In the genomic region with DNA sequence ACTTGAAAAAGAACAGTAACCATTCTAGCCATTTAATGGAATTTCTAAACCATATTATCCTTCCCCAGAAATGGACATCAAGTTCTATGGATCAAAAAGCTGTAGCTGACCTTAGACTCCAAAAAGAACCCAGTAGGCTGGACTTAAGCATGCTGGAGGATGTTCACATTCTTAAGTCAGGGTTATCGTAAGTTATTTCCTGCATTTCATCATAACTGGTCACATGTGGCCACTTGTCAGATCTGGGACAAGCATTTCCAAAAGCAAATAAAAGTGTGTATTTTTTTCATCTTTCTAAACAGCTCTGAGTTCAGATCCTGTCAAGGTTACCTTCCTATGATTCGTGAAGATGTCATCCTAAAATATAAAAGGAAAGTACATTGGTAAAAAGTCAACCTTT, we compare ENCODE assay signal across 12 cellular contexts.
DNase-seq lines count a peak whose midpoint lies in the region; ATAC-seq and TF ChIP-seq lines count a peak whose summit lies in the region.
"Had no signal": no experiment of that assay in that cellular context is flagged by ENCODE, and none has a peak within 500 bp of the region (broad histone marks: within the 10 kb centered on the region; RNA-seq: fewer than 3 reads in every experiment).

No MANE protein-coding gene starts in this region.

- no peak for ATAC-seq in stimulated activated naive CD8-positive, alpha-beta T cell treated with anti-CD3 and anti-CD28 coated beads, Interleukin-15, Interleukin-2, amounts not matched to agents 100 U/mL and 50 U/mL, for 24 hours
- ATAC-seq in activated naive CD4-positive, alpha-beta T cell treated with anti-CD3 and anti-CD28 coated beads, Interleukin-2, amount 50 U/mL, for 72 hours = no peak
- no peak for ATAC-seq in GM19023 (IDR thresholded peaks at IDR 0.05; ENCODE audit: unreplicated experiment)
- no peak for ATAC-seq in GM21717 (IDR thresholded peaks at IDR 0.05; ENCODE audit: unreplicated experiment)

- WGBS in prostate gland = 66% methylated on average over 2 of the region's 2 CpGs

- H3K27ac Mint-ChIP-seq in stimulated activated naive CD8-positive, alpha-beta T cell treated with anti-CD3 and anti-CD28 coated beads, Interleukin-15, Interleukin-2, amounts not matched to agents 100 ng/mL and 50 ng/mL, for 24 hours = peak overlapping the region; percentile 97
- peak overlapping the region; percentile 99 for H3K27ac Mint-ChIP-seq in activated naive CD4-positive, alpha-beta T cell treated with anti-CD3 and anti-CD28 coated beads, Interleukin-2, amount 50 U/mL, for 72 hours

- peak overlapping the region; percentile 60 for H3K4me3 Mint-ChIP-seq in stimulated activated naive CD8-positive, alpha-beta T cell treated with anti-CD3 and anti-CD28 coated beads, Interleukin-15, Interleukin-2, amounts not matched to agents 100 ng/mL and 50 ng/mL, for 24 hours

- H3K27ac ChIP-seq in prostate gland = no peak overlapping the region

- no peaks in the 10 kb centered on the region for H3K9me3 Mint-ChIP-seq in stimulated activated naive CD8-positive, alpha-beta T cell treated with anti-CD3 and anti-CD28 coated beads, Interleukin-15, Interleukin-2, amounts not matched to agents 100 ng/mL and 50 ng/mL, for 24 hours
- peaks cover 0 to 16% of the 10 kb centered on the region in 2 donors for H3K9me3 Mint-ChIP-seq in activated naive CD4-positive, alpha-beta T cell treated with anti-CD3 and anti-CD28 coated beads, Interleukin-2, amount 50 U/mL, for 72 hours

- H3K27me3 ChIP-seq in prostate gland (replicated peaks; ENCODE audit: insufficient read depth) = no peaks in the 10 kb centered on the region

- no peak for TF ChIP-seq CTCF in prostate gland (IDR thresholded peaks at IDR 0.05)

- no peaks in the 10 kb centered on the region for H3K9me3 ChIP-seq in prostate gland

- no peaks in the 10 kb centered on the region for H3K4me1 ChIP-seq in prostate gland (replicated peaks)

- no peak for TF ChIP-seq POLR2A in prostate gland (IDR thresholded peaks at IDR 0.05)

- peaks cover 14% of the 10 kb centered on the region for H3K36me3 Mint-ChIP-seq in stimulated activated naive CD8-positive, alpha-beta T cell treated with anti-CD3 and anti-CD28 coated beads, Interleukin-15, Interleukin-2, amounts not matched to agents 100 ng/mL and 50 ng/mL, for 24 hours (ENCODE audit: low read depth)
- peaks cover 29 to 36% of the 10 kb centered on the region in 2 donors for H3K36me3 Mint-ChIP-seq in activated naive CD4-positive, alpha-beta T cell treated with anti-CD3 and anti-CD28 coated beads, Interleukin-2, amount 50 U/mL, for 72 hours

- intact Hi-C loops in prostate gland (cut with DNase I) = no loop called here

- peaks cover 93% of the 10 kb centered on the region for H3K4me1 Mint-ChIP-seq in stimulated activated naive CD8-positive, alpha-beta T cell treated with anti-CD3 and anti-CD28 coated beads, Interleukin-15, Interleukin-2, amounts not matched to agents 100 ng/mL and 50 ng/mL, for 24 hours (ENCODE audit: low read depth)

- no peaks in the 10 kb centered on the region for H3K27me3 Mint-ChIP-seq in stimulated activated naive CD8-positive, alpha-beta T cell treated with anti-CD3 and anti-CD28 coated beads, Interleukin-15, Interleukin-2, amounts not matched to agents 100 ng/mL and 50 ng/mL, for 24 hours

- H3K36me3 ChIP-seq in prostate gland = no peaks in the 10 kb centered on the region

- no peak overlapping the region for H3K4me3 ChIP-seq in prostate gland
- H3K4me3 ChIP-seq: smooth muscle cell had no signal

- DNase-seq in stimulated activated naive CD8-positive, alpha-beta T cell treated with anti-CD3 and anti-CD28 coated beads, Interleukin-15, Interleukin-2, amounts not matched to agents 100 U/mL and 50 U/mL, for 24 hours = no peak
- DNase-seq in activated naive CD4-positive, alpha-beta T cell treated with anti-CD3 and anti-CD28 coated beads, Interleukin-2, amount 50 U/mL, for 72 hours (ENCODE audit: low spot score in 2 of 2) = no peak
- DNase-seq in kidney tubule cell (ENCODE audit: low spot score) = peak; percentile 13
- DNase-seq in NCI-H146 (lab: John Stamatoyannopoulos, UW) = no peak
- no peak for DNase-seq in prostate gland (ENCODE audit: low spot score)
- DNase-seq: kidney glomerular epithelial cell; NCI-H1105 treated with DMSO at 0.1 percent for 48 hours; stimulated activated naive CD4-positive, alpha-beta T cell treated with Interleukin-2 at 50 U/mL for 16 hours had no signal
